In genomic region chr1:112713466-112714312, GRCh38 we compare ENCODE assay signal across 8 cellular contexts. TPM values are rescaled to one million over a fixed set of nuclear protein-coding genes. Genes with fewer than 3 reads are reported as not detected.
DNase-seq lines count a peak whose midpoint lies in the region; ATAC-seq, FAIRE-seq and TF ChIP-seq lines count a peak whose summit lies in the region.

No MANE protein-coding gene starts in this region.

- intact Hi-C loops in vagina (cut with DNase I) = loop anchor here (5.0 to 10.0 kb wide), 2 partner anchors 41 to 361 kb away; partner anchors contain the start of genes LRIG2 and MOV10

- FAIRE-seq in HTR-8/SVneo (lab: Jason Lieb, UNC) = no peak

- H3K27ac ChIP-seq in HL-60 (replicated peaks) = no peak overlapping the region
- no peak overlapping the region for H3K27ac ChIP-seq in vagina

- peaks cover 36% of the 10 kb centered on the region for H3K4me1 Mint-ChIP-seq in activated naive CD8-positive, alpha-beta T cell treated with anti-CD3 and anti-CD28 coated beads, Interleukin-2, amount 50 U/mL, for 24 hours

- peaks cover 39% of the 10 kb centered on the region for H3K27me3 ChIP-seq in HL-60 (ENCODE audit: insufficient read depth, poor library complexity, severe bottlenecking)
- H3K27me3 ChIP-seq in vagina = no peaks in the 10 kb centered on the region

- no peak for TF ChIP-seq POLR2A in vagina (IDR thresholded peaks at IDR 0.05)

- ATAC-seq in GM18511 (IDR thresholded peaks at IDR 0.05; ENCODE audit: unreplicated experiment) (peak; percentile 38), HG03045 (IDR thresholded peaks at IDR 0.05; ENCODE audit: unreplicated experiment) (no peak)
- no peak for ATAC-seq in activated naive CD8-positive, alpha-beta T cell treated with anti-CD3 and anti-CD28 coated beads, Interleukin-2, amount 50 U/mL, for 24 hours

- H3K36me3 Mint-ChIP-seq in activated naive CD8-positive, alpha-beta T cell treated with anti-CD3 and anti-CD28 coated beads, Interleukin-2, amount 50 U/mL, for 24 hours (ENCODE audit: low read depth) = no peaks in the 10 kb centered on the region

- H3K36me3 ChIP-seq in vagina = no peaks in the 10 kb centered on the region

- H3K9me3 Mint-ChIP-seq in activated naive CD8-positive, alpha-beta T cell treated with anti-CD3 and anti-CD28 coated beads, Interleukin-2, amount 50 U/mL, for 24 hours = no peaks in the 10 kb centered on the region

- H3K27me3 Mint-ChIP-seq in activated naive CD8-positive, alpha-beta T cell treated with anti-CD3 and anti-CD28 coated beads, Interleukin-2, amount 50 U/mL, for 24 hours = peaks cover 19% of the 10 kb centered on the region

- TF ChIP-seq CTCF in HL-60 (IDR thresholded peaks at IDR 0.05; ENCODE audit: insufficient read depth, low read length) (no peak), vagina (IDR thresholded peaks at IDR 0.05) (no peak)

- DNase-seq in HL-60 (ENCODE audit: low read depth in 1 of 2, low spot score in 1 of 2) (peak; percentile 53 to 58), medulla oblongata (ENCODE audit: extremely low spot score) (peak; percentile 69), vagina (ENCODE audit: extremely low spot score in 2 of 2) (no peak), NCI-H1048 (lab: John Stamatoyannopoulos, UW) (no peak), HTR-8/SVneo (ENCODE audit: insufficient read length, low spot score) (no peak)
- no peak for DNase-seq in activated naive CD8-positive, alpha-beta T cell treated with anti-CD3 and anti-CD28 coated beads, Interleukin-2, amount 50 U/mL, for 24 hours

- H3K27ac Mint-ChIP-seq in activated naive CD8-positive, alpha-beta T cell treated with anti-CD3 and anti-CD28 coated beads, Interleukin-2, amount 50 U/mL, for 24 hours = peak overlapping the region; percentile 3

- H3K4me3 ChIP-seq in HL-60 (replicated peaks; ENCODE audit: insufficient read depth, low read length) = peak overlapping the region; percentile 47
- peak overlapping the region; percentile 68 to 74 for H3K4me3 ChIP-seq in vagina

- H3K4me3 Mint-ChIP-seq in activated naive CD8-positive, alpha-beta T cell treated with anti-CD3 and anti-CD28 coated beads, Interleukin-2, amount 50 U/mL, for 24 hours = peak overlapping the region; percentile 38

- no peaks in the 10 kb centered on the region for H3K9me3 ChIP-seq in vagina

- peaks cover 26% of the 10 kb centered on the region for H3K4me1 ChIP-seq in vagina

RNA-seq across cellular contexts. Expression of gene PPM1J, which starts 1.4 kb away (rescaled TPM):
- total RNA-seq in vagina = 7.9 TPM

RNA-seq across cellular contexts. Expression of gene RHOC, which starts 6.8 kb away (rescaled TPM):
- 251 TPM for total RNA-seq in vagina

RNA-seq across cellular contexts. Expression of gene MOV10, which starts 39.2 kb away (rescaled TPM):
- 53.0 TPM for total RNA-seq in vagina

Comparison
In these comparisons a context has a peak if more than half of its experiments do, and no peak if none do; other contexts are left out.
1. DNase-seq: peak in HL-60 (2 of 2) and medulla oblongata (single experiment); none in activated naive CD8-positive, alpha-beta T cell treated with anti-CD3 and anti-CD28 coated beads, Interleukin-2, amount 50 U/mL, for 24 hours (single experiment), vagina (0 of 2), NCI-H1048 (single experiment) and HTR-8/SVneo (single experiment).